8 cellular contexts compared by ENCODE assay signal in the genomic region with DNA sequence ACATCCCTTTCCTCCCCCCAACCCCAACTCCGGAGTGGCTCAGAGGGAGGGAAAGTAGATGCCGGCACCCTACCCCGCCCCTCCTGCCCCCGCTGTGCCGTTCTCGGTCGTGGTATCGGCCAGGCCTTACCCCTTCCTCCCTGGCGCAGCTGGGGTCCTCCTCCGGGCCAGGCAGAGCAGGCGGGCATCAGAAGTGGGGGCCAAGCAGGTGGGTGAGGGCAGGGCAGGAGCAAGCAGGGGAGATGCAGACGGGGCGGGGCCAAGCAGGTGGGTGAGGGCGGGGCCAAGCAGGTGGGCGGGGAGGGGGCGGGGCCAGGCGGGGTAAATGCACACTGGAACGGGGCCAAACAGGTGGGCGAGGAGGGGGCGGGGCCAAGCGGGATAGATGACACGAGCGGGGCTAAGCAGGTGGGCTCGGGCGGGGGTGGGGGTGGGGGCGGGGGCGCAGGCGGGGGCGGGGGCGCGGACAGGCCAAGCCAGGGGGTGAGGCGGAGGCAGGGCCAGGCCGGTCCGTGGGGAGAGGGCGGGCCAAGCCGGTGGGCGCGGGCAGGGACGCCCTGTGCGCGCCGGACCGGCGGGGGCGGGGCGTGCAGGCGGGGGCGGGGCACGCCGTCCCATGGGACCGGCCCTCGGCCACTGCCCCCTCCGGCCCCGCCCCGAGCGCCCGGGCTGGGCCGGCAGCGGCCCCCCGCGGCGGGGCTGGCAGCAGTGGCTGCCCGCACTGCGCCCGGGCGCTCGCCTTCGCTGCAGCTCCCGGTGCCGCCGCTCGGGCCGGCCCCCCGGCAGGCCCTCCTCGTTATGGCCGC. TPM values are rescaled to one million over a fixed set of nuclear protein-coding genes. Genes with fewer than 3 reads are reported as not detected.
A peak's percentile ranks its signal among the peaks of the same experiment; 100 is the strongest.
DNase-seq lines count a peak whose midpoint lies in the region; ATAC-seq, FAIRE-seq and TF ChIP-seq lines count a peak whose summit lies in the region.

A gene with protein sequence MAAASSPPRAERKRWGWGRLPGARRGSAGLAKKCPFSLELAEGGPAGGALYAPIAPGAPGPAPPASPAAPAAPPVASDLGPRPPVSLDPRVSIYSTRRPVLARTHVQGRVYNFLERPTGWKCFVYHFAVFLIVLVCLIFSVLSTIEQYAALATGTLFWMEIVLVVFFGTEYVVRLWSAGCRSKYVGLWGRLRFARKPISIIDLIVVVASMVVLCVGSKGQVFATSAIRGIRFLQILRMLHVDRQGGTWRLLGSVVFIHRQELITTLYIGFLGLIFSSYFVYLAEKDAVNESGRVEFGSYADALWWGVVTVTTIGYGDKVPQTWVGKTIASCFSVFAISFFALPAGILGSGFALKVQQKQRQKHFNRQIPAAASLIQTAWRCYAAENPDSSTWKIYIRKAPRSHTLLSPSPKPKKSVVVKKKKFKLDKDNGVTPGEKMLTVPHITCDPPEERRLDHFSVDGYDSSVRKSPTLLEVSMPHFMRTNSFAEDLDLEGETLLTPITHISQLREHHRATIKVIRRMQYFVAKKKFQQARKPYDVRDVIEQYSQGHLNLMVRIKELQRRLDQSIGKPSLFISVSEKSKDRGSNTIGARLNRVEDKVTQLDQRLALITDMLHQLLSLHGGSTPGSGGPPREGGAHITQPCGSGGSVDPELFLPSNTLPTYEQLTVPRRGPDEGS (plus strand): TSS at position 708 of the 806 bp plus-strand sequence. CDS start 91 bp downstream, at position 799.
A gene with protein sequence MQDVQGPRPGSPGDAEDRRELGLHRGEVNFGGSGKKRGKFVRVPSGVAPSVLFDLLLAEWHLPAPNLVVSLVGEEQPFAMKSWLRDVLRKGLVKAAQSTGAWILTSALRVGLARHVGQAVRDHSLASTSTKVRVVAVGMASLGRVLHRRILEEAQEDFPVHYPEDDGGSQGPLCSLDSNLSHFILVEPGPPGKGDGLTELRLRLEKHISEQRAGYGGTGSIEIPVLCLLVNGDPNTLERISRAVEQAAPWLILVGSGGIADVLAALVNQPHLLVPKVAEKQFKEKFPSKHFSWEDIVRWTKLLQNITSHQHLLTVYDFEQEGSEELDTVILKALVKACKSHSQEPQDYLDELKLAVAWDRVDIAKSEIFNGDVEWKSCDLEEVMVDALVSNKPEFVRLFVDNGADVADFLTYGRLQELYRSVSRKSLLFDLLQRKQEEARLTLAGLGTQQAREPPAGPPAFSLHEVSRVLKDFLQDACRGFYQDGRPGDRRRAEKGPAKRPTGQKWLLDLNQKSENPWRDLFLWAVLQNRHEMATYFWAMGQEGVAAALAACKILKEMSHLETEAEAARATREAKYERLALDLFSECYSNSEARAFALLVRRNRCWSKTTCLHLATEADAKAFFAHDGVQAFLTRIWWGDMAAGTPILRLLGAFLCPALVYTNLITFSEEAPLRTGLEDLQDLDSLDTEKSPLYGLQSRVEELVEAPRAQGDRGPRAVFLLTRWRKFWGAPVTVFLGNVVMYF (N-terminal part only) (minus strand): TSS at position 214 of the 806 bp plus-strand sequence. CDS start 21,478 bp downstream, outside the sequence.

- DNase-seq in MV-4-11 (lab: John Stamatoyannopoulos, UW) (peak; percentile 29), nephron progenitor cell (peak; percentile 77), stomach (peak; percentile 88), RCC 7860 (ENCODE audit: low spot score) (no peak)
- peak; percentile 89 for DNase-seq in activated CD8-positive, alpha-beta T cell treated with anti-CD3 and anti-CD28 coated beads for 36 hours
- DNase-seq in effector memory CD8-positive, alpha-beta T cell, result peak; percentile 35 to 44 (median 42)

- peak; percentile 70 for ATAC-seq in activated CD8-positive, alpha-beta T cell treated with anti-CD3 and anti-CD28 coated beads for 36 hours
- ATAC-seq in effector memory CD8-positive, alpha-beta T cell (replicated peaks), result peak; percentile 54
- ATAC-seq in GM18517 (IDR thresholded peaks at IDR 0.05; ENCODE audit: unreplicated experiment), result no peak

- TF ChIP-seq EP300 in stomach (IDR thresholded peaks at IDR 0.05), result no peak

- 1 to 3% (median 1%) methylated on average over 10 to 67 of the region's 76 CpGs for WGBS in stomach, 5 donors

- H3K27ac Mint-ChIP-seq in activated CD8-positive, alpha-beta T cell treated with anti-CD3 and anti-CD28 coated beads for 36 hours, result peak within 1 kb of the TSS; percentile 73
- H3K27ac Mint-ChIP-seq in effector memory CD8-positive, alpha-beta T cell, result peak within 1 kb of the TSS in 1 of 2 donors; percentile 59
- H3K27ac Mint-ChIP-seq in nephron progenitor cell, result no peak within 1 kb of the TSS

- H3K4me3 Mint-ChIP-seq in activated CD8-positive, alpha-beta T cell treated with anti-CD3 and anti-CD28 coated beads for 36 hours, result peak within 1 kb of the TSS; percentile 91
- peak within 1 kb of the TSS; percentile 83 to 91 for H3K4me3 Mint-ChIP-seq in effector memory CD8-positive, alpha-beta T cell
- peak within 1 kb of the TSS; percentile 74 for H3K4me3 Mint-ChIP-seq in nephron progenitor cell

- POLR2A ChIA-PET in activated CD8-positive, alpha-beta T cell treated with anti-CD3 and anti-CD28 coated beads for 36 hours (lab: Charles Lee), result interaction anchor here (0.7 kb wide), 1 partner anchor 23 kb away, joined by 3 read pairs; no protein-coding TSS in a partner anchor

- no peaks in the 10 kb centered on the region for H3K36me3 ChIP-seq in stomach

- H3K4me3 ChIP-seq in stomach, result peak within 1 kb of the TSS; percentile 43 to 63 (median 56)

- intact Hi-C loops in activated CD8-positive, alpha-beta T cell treated with anti-CD3 and anti-CD28 coated beads for 36 hours (cut with micrococcal nuclease), result no loop called here
- intact Hi-C loops in stomach (cut with DNase I; ENCODE audit: low total_unique reads), result no loop called here

- FAIRE-seq in RCC 7860 (lab: Jason Lieb, UNC), result no peak

- no peaks in the 10 kb centered on the region for H3K27me3 Mint-ChIP-seq in activated CD8-positive, alpha-beta T cell treated with anti-CD3 and anti-CD28 coated beads for 36 hours
- peaks cover 5 to 29% of the 10 kb centered on the region in 2 donors for H3K27me3 Mint-ChIP-seq in effector memory CD8-positive, alpha-beta T cell
- peaks cover 90% of the 10 kb centered on the region for H3K27me3 Mint-ChIP-seq in nephron progenitor cell (ENCODE audit: low read depth, poor library complexity)

- no peaks in the 10 kb centered on the region for H3K9me3 Mint-ChIP-seq in activated CD8-positive, alpha-beta T cell treated with anti-CD3 and anti-CD28 coated beads for 36 hours
- H3K9me3 Mint-ChIP-seq in effector memory CD8-positive, alpha-beta T cell, result no peaks in the 10 kb centered on the region
- H3K9me3 Mint-ChIP-seq in nephron progenitor cell, result peaks cover 20% of the 10 kb centered on the region

- no peak for TF ChIP-seq POLR2A in stomach (IDR thresholded peaks at IDR 0.05)

- H3K36me3 Mint-ChIP-seq in activated CD8-positive, alpha-beta T cell treated with anti-CD3 and anti-CD28 coated beads for 36 hours (ENCODE audit: low read depth), result no peaks in the 10 kb centered on the region
- H3K36me3 Mint-ChIP-seq in effector memory CD8-positive, alpha-beta T cell (ENCODE audit: insufficient read depth), result peaks cover 3% of the 10 kb centered on the region
- no peaks in the 10 kb centered on the region for H3K36me3 Mint-ChIP-seq in nephron progenitor cell (ENCODE audit: low read depth)

- H3K4me1 Mint-ChIP-seq in activated CD8-positive, alpha-beta T cell treated with anti-CD3 and anti-CD28 coated beads for 36 hours (ENCODE audit: low read depth), result peaks cover 32% of the 10 kb centered on the region
- peaks cover 22 to 27% of the 10 kb centered on the region in 2 donors for H3K4me1 Mint-ChIP-seq in effector memory CD8-positive, alpha-beta T cell (ENCODE audit: low read depth in 2 of 2)
- peaks cover 3% of the 10 kb centered on the region for H3K4me1 Mint-ChIP-seq in nephron progenitor cell

- H3K27ac ChIP-seq in C4-2B, result peak within 1 kb of the TSS; percentile 42
- peak within 1 kb of the TSS; percentile 74 to 88 (median 82) for H3K27ac ChIP-seq in stomach

- H3K9me3 ChIP-seq in stomach, result peaks cover 0 to 6% (median 0%) of the 10 kb centered on the region in 4 donors

- peaks cover 5 to 82% (median 9%) of the 10 kb centered on the region in 3 donors for H3K27me3 ChIP-seq in stomach

- CTCF ChIA-PET in activated CD8-positive, alpha-beta T cell treated with anti-CD3 and anti-CD28 coated beads for 36 hours (lab: Charles Lee), result interaction anchor here (1.0 to 6.9 kb wide), 7 partner anchors 23 to 444 kb away, joined by 3 to 46 read pairs (median 3); no protein-coding TSS in a partner anchor

- TF ChIP-seq CTCF in C4-2B (conservative IDR thresholded peaks at IDR 0.05), result no peak
- no peak for TF ChIP-seq CTCF in activated CD8-positive, alpha-beta T cell treated with anti-CD3 and anti-CD28 coated beads for 36 hours (IDR thresholded peaks at IDR 0.05)
- no peak for TF ChIP-seq CTCF in nephron progenitor cell (IDR thresholded peaks at IDR 0.05)
- TF ChIP-seq CTCF in stomach (IDR thresholded peaks at IDR 0.05), result peak in 1 of 7 experiments; percentile 37

- peaks cover 19 to 51% (median 41%) of the 10 kb centered on the region in 4 donors for H3K4me1 ChIP-seq in stomach

RNA-seq across cellular contexts. Expression of the first gene that starts in this region (rescaled TPM):
- 1 to 10 TPM; 8.7 to 9.5 TPM for total RNA-seq in activated CD8-positive, alpha-beta T cell treated with anti-CD3 and anti-CD28 coated beads for 36 hours
- total RNA-seq in stomach, result 100 to 1,000 TPM in 1 of 5 donors, 10 to 100 TPM in 4; 12.1 to 155 (median 75.9) TPM
- polyA plus RNA-seq in stomach, result 10 to 100 TPM; 29.3 to 55.8 (median 42.2) TPM

RNA-seq across cellular contexts. Expression of the second gene that starts in this region (rescaled TPM):
- total RNA-seq in activated CD8-positive, alpha-beta T cell treated with anti-CD3 and anti-CD28 coated beads for 36 hours, result not detected
- total RNA-seq in stomach, result 10 to 100 TPM in 1 of 5 donors, under 1 TPM in 3, not detected in 1; 0.43 to 11.6 (median 0.50) TPM
- polyA plus RNA-seq in stomach, result under 1 TPM; 0.15 to 0.61 (median 0.31) TPM
